14 cellular contexts compared by ENCODE assay signal in genomic region chr3:122612706-122613105, GRCh38. TPM values are rescaled to one million over a fixed set of nuclear protein-coding genes. Genes with fewer than 3 reads are reported as not detected.
"Had no signal": no experiment of that assay in that cellular context is flagged by ENCODE, and none has a peak within 500 bp of the region (broad histone marks: within the 10 kb centered on the region; RNA-seq: fewer than 3 reads in every experiment).

No MANE protein-coding gene starts in this region.

- H3K9me3 ChIP-seq: body of pancreas, left ventricle myocardium inferior, pancreas, tibial nerve had no signal

- H3K27me3 ChIP-seq: body of pancreas, hepatocyte, pancreas, tibial nerve had no signal

- DNase-seq: activated CD4-positive, CD25-positive, alpha-beta regulatory T cell treated with anti-CD3 and anti-CD28 coated beads, Interleukin-2, amount 50 U/mL, for 72 hours; activated CD8-positive, alpha-beta T cell treated with anti-CD3 and anti-CD28 coated beads for 36 hours; activated naive CD4-positive, alpha-beta T cell treated with Interleukin-2 at 50 U/mL for 16 hours; body of pancreas; endodermal cell; kidney; left ventricle myocardium inferior; mesenchymal stem cell; pancreas had no signal

- H3K27ac Mint-ChIP-seq: activated CD8-positive, alpha-beta T cell treated with anti-CD3 and anti-CD28 coated beads for 36 hours; endodermal cell had no signal

- H3K36me3 ChIP-seq: left ventricle myocardium inferior, pancreas, tibial nerve had no signal

- H3K27ac ChIP-seq: body of pancreas, hepatocyte, left ventricle myocardium inferior, pancreas, skin epidermis, tibial nerve had no signal

- H3K4me3 ChIP-seq: body of pancreas, hepatocyte, left ventricle myocardium inferior, pancreas, skin epidermis, tibial nerve had no signal

- H3K27me3 Mint-ChIP-seq: activated CD8-positive, alpha-beta T cell treated with anti-CD3 and anti-CD28 coated beads for 36 hours; central memory CD8-positive, alpha-beta T cell had no signal

- H3K4me1 ChIP-seq: body of pancreas, left ventricle myocardium inferior, pancreas, tibial nerve had no signal

- H3K9me3 Mint-ChIP-seq: central memory CD8-positive, alpha-beta T cell; endodermal cell; neural crest cell had no signal

- H3K4me3 Mint-ChIP-seq: activated CD8-positive, alpha-beta T cell treated with anti-CD3 and anti-CD28 coated beads for 36 hours; central memory CD8-positive, alpha-beta T cell; endodermal cell; neural crest cell had no signal

- ATAC-seq: activated CD8-positive, alpha-beta T cell treated with anti-CD3 and anti-CD28 coated beads for 36 hours; body of pancreas; pancreas had no signal

RNA-seq across cellular contexts. Expression of gene PARP15, which starts 35.3 kb away (rescaled TPM):
- total RNA-seq: neural crest cell had no signal
